In the genomic region with DNA sequence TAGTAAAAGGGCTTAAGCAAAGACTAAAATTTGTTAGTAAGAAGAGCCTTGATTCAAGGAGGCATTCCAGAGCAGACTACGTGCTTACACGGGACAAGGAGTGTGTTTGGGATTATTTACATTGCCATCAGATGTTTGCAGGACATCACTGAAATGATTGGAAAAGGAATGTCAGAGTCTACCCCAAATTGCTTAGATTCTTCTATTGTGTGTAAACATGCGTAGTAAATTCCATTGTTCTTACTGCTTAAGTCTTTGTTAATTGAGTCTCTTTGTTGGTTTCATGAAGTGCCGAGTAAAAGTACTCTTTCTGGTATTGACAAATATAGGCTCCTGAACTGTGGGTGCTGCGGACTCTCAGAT, we compare ENCODE assay signal across 12 cellular contexts.
"Had no signal": no experiment of that assay in that cellular context is flagged by ENCODE, and none has a peak within 500 bp of the region (broad histone marks: within the 10 kb centered on the region; RNA-seq: fewer than 3 reads in every experiment).

No MANE protein-coding gene starts in this region.

- H3K4me3 Mint-ChIP-seq: naive thymus-derived CD8-positive, alpha-beta T cell had no signal

- H3K27me3 ChIP-seq: esophagus muscularis mucosa, gastrocnemius medialis had no signal

- DNase-seq: effector memory CD4-positive, alpha-beta T cell; gastrocnemius medialis; islet precursor cell; mucosa of descending colon; naive thymus-derived CD8-positive, alpha-beta T cell; posterior cingulate gyrus; right cardiac atrium; stimulated activated CD4-positive, alpha-beta T cell treated with anti-CD3 and anti-CD28 coated beads, Interleukin-2, amount 100 ng/mL, for 48 hours; stimulated activated naive CD4-positive, alpha-beta T cell treated with Interleukin-2 at 50 U/mL for 16 hours had no signal

- H3K4me1 ChIP-seq: esophagus muscularis mucosa, gastrocnemius medialis had no signal

- H3K4me3 ChIP-seq: esophagus muscularis mucosa, gastrocnemius medialis, mucosa of descending colon, smooth muscle cell had no signal

- H3K36me3 ChIP-seq: esophagus muscularis mucosa, gastrocnemius medialis had no signal

- H3K27ac Mint-ChIP-seq: naive thymus-derived CD8-positive, alpha-beta T cell had no signal

- H3K9me3 ChIP-seq: esophagus muscularis mucosa, gastrocnemius medialis, mucosa of descending colon had no signal

- H3K27ac ChIP-seq: epithelial cell of prostate, esophagus muscularis mucosa, gastrocnemius medialis had no signal

- H3K36me3 Mint-ChIP-seq: naive thymus-derived CD8-positive, alpha-beta T cell had no signal
